ENCODE assay signal across 1 cellular context in genomic region chr2:67210430-67210829, GRCh38.
TF ChIP-seq lines count a peak whose summit lies in the region.

No MANE protein-coding gene starts in this region.

TF ChIP-seq in WTC11, 78 proteins besides CTCF, POLR2A, EP300 and RAD21 (continued from another document):
- no peak for TF ChIP-seq ZNF532 (CRISPR knock-in tag; IDR thresholded peaks at IDR 0.05; ENCODE audit: borderline replicate concordance)
- no peak for TF ChIP-seq E2F5 (CRISPR knock-in tag; IDR thresholded peaks at IDR 0.05)
- TF ChIP-seq ELF4 (CRISPR knock-in tag; IDR thresholded peaks at IDR 0.05; ENCODE audit: low read depth): no peak
- TF ChIP-seq TEAD4 (CRISPR knock-in tag; IDR thresholded peaks at IDR 0.05): no peak
- no peak for TF ChIP-seq IRF1 (CRISPR knock-in tag; IDR thresholded peaks at IDR 0.05)
- no peak for TF ChIP-seq SMAD4 (CRISPR knock-in tag; IDR thresholded peaks at IDR 0.05)
- no peak for TF ChIP-seq NFE2L1 (CRISPR knock-in tag; IDR thresholded peaks at IDR 0.05)
